ENCODE assay signal across 32 cellular contexts in genomic region chr6:82524031-82524430, GRCh38.
"Had no signal": no experiment of that assay in that cellular context is flagged by ENCODE, and none has a peak within 500 bp of the region (broad histone marks: within the 10 kb centered on the region; RNA-seq: fewer than 3 reads in every experiment).

No MANE protein-coding gene starts in this region.

- H3K36me3 ChIP-seq: SJSA1 had no signal

- H3K4me2 ChIP-seq: PC-9, SK-N-SH had no signal

- H3K9ac ChIP-seq: SK-N-SH had no signal

- H3K27me3 ChIP-seq: SJSA1 had no signal

- H3K9me3 ChIP-seq: SJSA1, SK-N-SH had no signal

- H3K4me3 ChIP-seq: PC-9, SJSA1 had no signal

- DNase-seq: Kasumi-1, KG1, MM.1S, NCI-H1048, NCI-H1092 treated with DMSO at 0.1 percent for 48 hours, NCI-H1105 treated with DMSO at 0.1 percent for 48 hours, NCI-H1417, NCI-H1436, NCI-H146, NCI-H1694, NCI-H187, NCI-H1930, NCI-H2029 treated with DMSO at 0.1 percent for 48 hours, NCI-H2081 treated with DMSO at 0.1 percent for 48 hours, NCI-H2107, NCI-H2171, NCI-H226, NCI-H446 treated with DMSO at 0.1 percent for 48 hours, NCI-H510A, NCI-H524, NCI-H526, NCI-H69, NCI-H748 treated with DMSO at 0.1 percent for 48 hours, NCI-H82, PC-9, SHP77 treated with DMSO at 0.1 percent for 48 hours, SK-N-SH, SW 1271 had no signal

- H3K27ac ChIP-seq: PC-9, RWPE1, SJSA1 had no signal

- H3K9me2 ChIP-seq: SK-N-SH had no signal

- ATAC-seq: Panc1, Right ventricle myocardium inferior had no signal

- H3K4me1 ChIP-seq: SJSA1 had no signal

- H2AFZ ChIP-seq: PC-9 had no signal
